In genomic region chr17:27543958-27544349, GRCh38 we compare ENCODE assay signal across 16 cellular contexts.
DNase-seq lines count a peak whose midpoint lies in the region; ATAC-seq, FAIRE-seq and TF ChIP-seq lines count a peak whose summit lies in the region.
"Had no signal": no experiment of that assay in that cellular context is flagged by ENCODE, and none has a peak within 500 bp of the region (broad histone marks: within the 10 kb centered on the region; RNA-seq: fewer than 3 reads in every experiment).

No MANE protein-coding gene starts in this region.

- H4K20me1 ChIP-seq in OCI-LY3 (ENCODE audit: insufficient read depth, low read length) (peaks cover 62% of the 10 kb centered on the region), astrocyte (ENCODE audit: insufficient read depth, low read length) (peaks cover 77% of the 10 kb centered on the region)

- H3K4me2 ChIP-seq in OCI-LY3 (ENCODE audit: low read length) (peak overlapping the region; percentile 67), astrocyte (ENCODE audit: low read length) (no peak overlapping the region)

- H3K36me3 Mint-ChIP-seq in activated naive CD4-positive, alpha-beta T cell treated with anti-CD3 and anti-CD28 coated beads, Interleukin-2, amount 10 ng/mL, durations not matched to agents 7 days and 5 days: peaks cover 1% of the 10 kb centered on the region
- peaks cover 7% of the 10 kb centered on the region for H3K36me3 Mint-ChIP-seq in astrocyte (ENCODE audit: low read depth, unreplicated experiment)
- peaks cover 8% of the 10 kb centered on the region for H3K36me3 Mint-ChIP-seq in stimulated activated effector memory CD8-positive, alpha-beta T cell treated with anti-CD3 and anti-CD28 coated beads, Interleukin-12 subunit alpha, Interleukin-12 subunit beta, amount 100 ng/mL, for 72 hours

- H3K27me3 ChIP-seq in OCI-LY3 (ENCODE audit: low read depth, low read length) (peaks cover 89% of the 10 kb centered on the region), astrocyte (ENCODE audit: insufficient read depth, low read length) (no peaks in the 10 kb centered on the region)
- H3K27me3 ChIP-seq: brain microvascular endothelial cell, suprapubic skin had no signal

- H3K9me3 ChIP-seq in OCI-LY3 (ENCODE audit: insufficient read depth, low read length) (no peaks in the 10 kb centered on the region), astrocyte (ENCODE audit: insufficient read depth, low read depth, low read length) (no peaks in the 10 kb centered on the region)
- H3K9me3 ChIP-seq: suprapubic skin had no signal

- DNase-seq in activated naive CD4-positive, alpha-beta T cell treated with anti-CD3 and anti-CD28 coated beads, Interleukin-2, amount 10 ng/mL, durations not matched to agents 7 days and 5 days: no peak
- no peak for DNase-seq in activated naive CD4-positive, alpha-beta T cell treated with anti-CD3 and anti-CD28 coated beads, Interleukin-2, amount 50 U/mL, for 16 hours
- no peak for DNase-seq in astrocyte (ENCODE audit: low read depth)
- no peak for DNase-seq in stimulated activated effector memory CD8-positive, alpha-beta T cell treated with anti-CD3 and anti-CD28 coated beads, Interleukin-12 subunit alpha, Interleukin-12 subunit beta, amount 100 ng/mL, for 72 hours (ENCODE audit: low spot score in 2 of 2)
- no peak for DNase-seq in stimulated activated CD4-positive, alpha-beta T cell treated with anti-CD3 and anti-CD28 coated beads, Interleukin-2, amount 100 ng/mL, for 24 hours
- DNase-seq: brain microvascular endothelial cell, Calu3, foreskin melanocyte, NCI-H2029 treated with DMSO at 0.1 percent for 48 hours, NCI-H510A treated with DMSO at 0.1 percent for 48 hours, retina had no signal

- 0 out of 2 replicates have a peak overlapping the region, but pooled peaks have one; percentile 1 for H3K4me3 ChIP-seq in OCI-LY3 (ENCODE audit: low read length)
- H3K4me3 ChIP-seq in astrocyte (ENCODE audit: insufficient read depth, low read depth, low read length): no peak overlapping the region
- H3K4me3 ChIP-seq: suprapubic skin had no signal

- no peak for FAIRE-seq in astrocyte (lab: Jason Lieb, UNC)

- TF ChIP-seq CTCF in OCI-LY3 (IDR thresholded peaks at IDR 0.05; ENCODE audit: low read depth, low read length) (no peak), astrocyte (IDR thresholded peaks at IDR 0.05; ENCODE audit: insufficient read depth, low read depth, low read length) (no peak)

- no peak for ATAC-seq in stimulated activated effector memory CD8-positive, alpha-beta T cell treated with anti-CD3 and anti-CD28 coated beads, Interleukin-12 subunit alpha, Interleukin-12 subunit beta, amount 100 ng/mL, for 72 hours
- no peak for ATAC-seq in GM18517 (IDR thresholded peaks at IDR 0.05; ENCODE audit: unreplicated experiment)
- ATAC-seq in HG03457 (IDR thresholded peaks at IDR 0.05; ENCODE audit: unreplicated experiment): no peak

- peak overlapping the region; percentile 90 for H3K27ac Mint-ChIP-seq in activated naive CD4-positive, alpha-beta T cell treated with anti-CD3 and anti-CD28 coated beads, Interleukin-2, amount 10 ng/mL, durations not matched to agents 7 days and 5 days
- no peak overlapping the region for H3K27ac Mint-ChIP-seq in astrocyte (ENCODE audit: unreplicated experiment)
- H3K27ac Mint-ChIP-seq in stimulated activated effector memory CD8-positive, alpha-beta T cell treated with anti-CD3 and anti-CD28 coated beads, Interleukin-12 subunit alpha, Interleukin-12 subunit beta, amount 100 ng/mL, for 72 hours: peak overlapping the region; percentile 94

- H3K27ac ChIP-seq in OCI-LY3 (ENCODE audit: low read length) (no peak overlapping the region), astrocyte (ENCODE audit: low read depth, low read length) (no peak overlapping the region)
- H3K27ac ChIP-seq: brain microvascular endothelial cell, epithelial cell of prostate, suprapubic skin had no signal

- H3K27me3 Mint-ChIP-seq in activated naive CD4-positive, alpha-beta T cell treated with anti-CD3 and anti-CD28 coated beads, Interleukin-2, amount 10 ng/mL, durations not matched to agents 7 days and 5 days: no peaks in the 10 kb centered on the region
- no peaks in the 10 kb centered on the region for H3K27me3 Mint-ChIP-seq in astrocyte (ENCODE audit: low read depth, unreplicated experiment)

- H3K36me3 ChIP-seq in OCI-LY3 (replicated peaks; ENCODE audit: low read depth, low read length) (no peaks in the 10 kb centered on the region), astrocyte (ENCODE audit: insufficient read depth, low read length) (no peaks in the 10 kb centered on the region)
- H3K36me3 ChIP-seq: brain microvascular endothelial cell, suprapubic skin had no signal

- H3K4me1 Mint-ChIP-seq in activated naive CD4-positive, alpha-beta T cell treated with anti-CD3 and anti-CD28 coated beads, Interleukin-2, amount 10 ng/mL, durations not matched to agents 7 days and 5 days: peaks cover 81% of the 10 kb centered on the region
- peaks cover 51% of the 10 kb centered on the region for H3K4me1 Mint-ChIP-seq in astrocyte (ENCODE audit: low read depth, unreplicated experiment)
- peaks cover 79% of the 10 kb centered on the region for H3K4me1 Mint-ChIP-seq in stimulated activated effector memory CD8-positive, alpha-beta T cell treated with anti-CD3 and anti-CD28 coated beads, Interleukin-12 subunit alpha, Interleukin-12 subunit beta, amount 100 ng/mL, for 72 hours

- no peak overlapping the region for H3K4me3 Mint-ChIP-seq in activated naive CD4-positive, alpha-beta T cell treated with anti-CD3 and anti-CD28 coated beads, Interleukin-2, amount 10 ng/mL, durations not matched to agents 7 days and 5 days
- peak overlapping the region; percentile 34 for H3K4me3 Mint-ChIP-seq in astrocyte (ENCODE audit: unreplicated experiment)
- peak overlapping the region; percentile 51 for H3K4me3 Mint-ChIP-seq in stimulated activated effector memory CD8-positive, alpha-beta T cell treated with anti-CD3 and anti-CD28 coated beads, Interleukin-12 subunit alpha, Interleukin-12 subunit beta, amount 100 ng/mL, for 72 hours

- H2AFZ ChIP-seq in OCI-LY3 (ENCODE audit: low read depth, low read length) (no peak overlapping the region), astrocyte (ENCODE audit: low read depth, low read length) (no peak overlapping the region)

- H3K4me1 ChIP-seq in OCI-LY3 (ENCODE audit: low read length) (peaks cover 40% of the 10 kb centered on the region), astrocyte (ENCODE audit: insufficient read depth, low read length) (peaks cover 56% of the 10 kb centered on the region)

- CTCF ChIA-PET in activated naive CD4-positive, alpha-beta T cell treated with anti-CD3 and anti-CD28 coated beads, Interleukin-2, amount 10 ng/mL, durations not matched to agents 7 days and 5 days (lab: Charles Lee): interaction anchor here (0.6 to 2.8 kb wide), 6 partner anchors 24 to 158 kb away, joined by 3 to 10 read pairs (median 5); partner anchors contain the start of gene KSR1

- H3K9ac ChIP-seq in OCI-LY3 (ENCODE audit: low read length): no peak overlapping the region
- no peak overlapping the region for H3K9ac ChIP-seq in astrocyte (ENCODE audit: low read length)

- H3K79me2 ChIP-seq in OCI-LY3 (ENCODE audit: low read length): no peaks in the 10 kb centered on the region
- peaks cover 84% of the 10 kb centered on the region for H3K79me2 ChIP-seq in astrocyte (ENCODE audit: insufficient read depth, low read length)

- no peaks in the 10 kb centered on the region for H3K9me3 Mint-ChIP-seq in activated naive CD4-positive, alpha-beta T cell treated with anti-CD3 and anti-CD28 coated beads, Interleukin-2, amount 10 ng/mL, durations not matched to agents 7 days and 5 days
- no peaks in the 10 kb centered on the region for H3K9me3 Mint-ChIP-seq in astrocyte (ENCODE audit: unreplicated experiment)
- no peaks in the 10 kb centered on the region for H3K9me3 Mint-ChIP-seq in stimulated activated effector memory CD8-positive, alpha-beta T cell treated with anti-CD3 and anti-CD28 coated beads, Interleukin-12 subunit alpha, Interleukin-12 subunit beta, amount 100 ng/mL, for 72 hours
